In the genomic region with DNA sequence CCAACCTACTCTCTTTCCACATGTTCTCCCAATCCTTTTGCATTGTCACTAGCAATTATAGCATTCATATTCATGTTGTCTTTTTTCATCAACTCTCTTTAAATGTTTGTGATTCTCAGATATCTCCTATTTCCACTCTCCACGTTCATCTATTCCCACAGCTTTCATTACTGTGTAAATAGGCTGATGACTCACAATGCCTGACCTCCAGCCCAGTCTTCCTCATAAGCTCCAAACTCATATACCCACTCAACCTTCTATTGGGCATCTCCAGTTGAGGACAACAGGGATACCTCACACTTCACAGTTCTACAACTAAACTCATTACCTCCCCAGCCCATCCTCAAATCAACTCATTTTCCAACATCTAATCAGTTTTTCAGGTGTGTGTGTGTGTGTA, we compare ENCODE assay signal across 24 cellular contexts.
DNase-seq lines count a peak whose midpoint lies in the region; ATAC-seq and TF ChIP-seq lines count a peak whose summit lies in the region.
"Had no signal": no experiment of that assay in that cellular context is flagged by ENCODE, and none has a peak within 500 bp of the region (broad histone marks: within the 10 kb centered on the region; RNA-seq: fewer than 3 reads in every experiment).

No MANE protein-coding gene starts in this region.

- no peak overlapping the region for H2BK5ac ChIP-seq in mesenchymal stem cell (ENCODE audit: low read depth, low read length, poor library complexity, severe bottlenecking)

- H3K4ac ChIP-seq in mesenchymal stem cell (ENCODE audit: low read depth in 1 of 2, low read length in 2 of 2): no peak overlapping the region

- no peak for ATAC-seq in HG03469 (IDR thresholded peaks at IDR 0.05; ENCODE audit: unreplicated experiment)
- ATAC-seq in GM18858 (IDR thresholded peaks at IDR 0.05; ENCODE audit: unreplicated experiment): no peak
- no peak for ATAC-seq in GM18502 (IDR thresholded peaks at IDR 0.05; ENCODE audit: poor library complexity, unreplicated experiment)
- ATAC-seq: gastrocnemius medialis; HCT116; natural killer cell; pancreas; stimulated activated memory B cell treated with anti-CD40 and anti-IgM and Interleukin-4, amounts not matched to agents 10 μg/mL and 1 μg/mL and 100 μg/mL, for 72 hours had no signal

- WGBS in mesenchymal stem cell: 30% methylated on average over 1 of the region's 1 CpG

- peaks cover 10% of the 10 kb centered on the region for H3K4me1 Mint-ChIP-seq in osteocyte (ENCODE audit: unreplicated experiment)
- H3K4me1 Mint-ChIP-seq: activated B cell treated with CpG ODN at 0.5 μM for 24 hours; activated CD4-positive, alpha-beta memory T cell treated with anti-CD3 and anti-CD28 coated beads, Interleukin-2, amount 10 ng/mL, durations not matched to agents 7 days and 5 days; natural killer cell; stimulated activated memory B cell treated with anti-CD40 and anti-IgM and Interleukin-4, amounts not matched to agents 10 μg/mL and 1 μg/mL and 100 μg/mL, for 72 hours had no signal

- H3K18ac ChIP-seq in mesenchymal stem cell (ENCODE audit: low read depth in 1 of 2, low read length in 2 of 2): no peak overlapping the region

- H3K4me3 ChIP-seq in epithelial cell of esophagus (ENCODE audit: low read length) (no peak overlapping the region), mesenchymal stem cell (ENCODE audit: insufficient read depth in 1 of 2, low read depth in 1 of 2, low read length in 2 of 2) (no peak overlapping the region)
- H3K4me3 ChIP-seq: gastrocnemius medialis, pancreas, sigmoid colon, thoracic aorta had no signal

- no peaks in the 10 kb centered on the region for H3K36me3 ChIP-seq in mesenchymal stem cell (ENCODE audit: control insufficient read depth in 1 of 2, insufficient read depth in 2 of 2, low read depth in 1 of 2, low read length in 2 of 2)
- H3K36me3 ChIP-seq: gastrocnemius medialis, pancreas, sigmoid colon, thoracic aorta had no signal

- H2BK15ac ChIP-seq in mesenchymal stem cell (ENCODE audit: low read depth, poor library complexity, severe bottlenecking): no peak overlapping the region

- H3K27me3 Mint-ChIP-seq in osteocyte (ENCODE audit: unreplicated experiment): no peaks in the 10 kb centered on the region
- H3K27me3 Mint-ChIP-seq: activated B cell treated with CpG ODN at 0.5 μM for 24 hours had no signal

- H3K4me1 ChIP-seq in mesenchymal stem cell (ENCODE audit: control insufficient read depth, insufficient read depth, low read depth, low read length): peaks cover 2% of the 10 kb centered on the region
- H3K4me1 ChIP-seq: pancreas, sigmoid colon had no signal

- H3K9ac ChIP-seq in mesenchymal stem cell (ENCODE audit: low read length): no peak overlapping the region
- H3K9ac ChIP-seq: SK-N-SH had no signal

- DNase-seq in Daoy (ENCODE audit: low read depth) (peak; percentile 29), M059J (ENCODE audit: low read depth) (peak; percentile 43), epithelial cell of esophagus (ENCODE audit: low read depth) (peak; percentile 36), mesenchymal stem cell (peak; percentile 18), osteocyte (ENCODE audit: extremely low spot score, unreplicated experiment) (no peak)
- DNase-seq: activated B cell treated with CpG ODN at 0.5 μM for 24 hours; activated CD4-positive, alpha-beta memory T cell treated with anti-CD3 and anti-CD28 coated beads, Interleukin-2, amount 10 ng/mL, durations not matched to agents 7 days and 5 days; activated T-cell treated with anti-CD3 and anti-CD28 coated beads for 4 hours; CD4-positive, alpha-beta T cell; gastrocnemius medialis; natural killer cell; NCI-H1417; NCI-H2107; NCI-H510A; pancreas; RPMI8226; sigmoid colon; SK-N-SH had no signal

- no peaks in the 10 kb centered on the region for H3K79me1 ChIP-seq in mesenchymal stem cell (replicated peaks; ENCODE audit: low read length, poor library complexity, severe bottlenecking)

- H2BK120ac ChIP-seq in mesenchymal stem cell (ENCODE audit: low read depth, low read length): no peak overlapping the region

- no peaks in the 10 kb centered on the region for H3K9me3 Mint-ChIP-seq in osteocyte (ENCODE audit: unreplicated experiment)
- H3K9me3 Mint-ChIP-seq: activated B cell treated with CpG ODN at 0.5 μM for 24 hours; activated CD4-positive, alpha-beta memory T cell treated with anti-CD3 and anti-CD28 coated beads, Interleukin-2, amount 10 ng/mL, durations not matched to agents 7 days and 5 days; CD4-positive, alpha-beta T cell; natural killer cell; stimulated activated memory B cell treated with anti-CD40 and anti-IgM and Interleukin-4, amounts not matched to agents 10 μg/mL and 1 μg/mL and 100 μg/mL, for 72 hours had no signal

- no peaks in the 10 kb centered on the region for H3K36me3 Mint-ChIP-seq in osteocyte (ENCODE audit: unreplicated experiment)
- H3K36me3 Mint-ChIP-seq: natural killer cell; stimulated activated memory B cell treated with anti-CD40 and anti-IgM and Interleukin-4, amounts not matched to agents 10 μg/mL and 1 μg/mL and 100 μg/mL, for 72 hours had no signal

- no peak overlapping the region for H3K27ac Mint-ChIP-seq in osteocyte (ENCODE audit: unreplicated experiment)
- H3K27ac Mint-ChIP-seq: activated B cell treated with CpG ODN at 0.5 μM for 24 hours; activated CD4-positive, alpha-beta memory T cell treated with anti-CD3 and anti-CD28 coated beads, Interleukin-2, amount 10 ng/mL, durations not matched to agents 7 days and 5 days; CD4-positive, alpha-beta T cell; natural killer cell; stimulated activated memory B cell treated with anti-CD40 and anti-IgM and Interleukin-4, amounts not matched to agents 10 μg/mL and 1 μg/mL and 100 μg/mL, for 72 hours had no signal

- no peak overlapping the region for H3K23ac ChIP-seq in mesenchymal stem cell (ENCODE audit: low read length in 2 of 2)

- no peak overlapping the region for H2AK5ac ChIP-seq in mesenchymal stem cell (ENCODE audit: low read length, severe bottlenecking)

- H3K9me3 ChIP-seq in mesenchymal stem cell (ENCODE audit: control insufficient read depth, low read length): no peaks in the 10 kb centered on the region
- H3K9me3 ChIP-seq: gastrocnemius medialis, pancreas, sigmoid colon, SK-N-SH, thoracic aorta had no signal

- H2AFZ ChIP-seq in mesenchymal stem cell (ENCODE audit: low read depth, low read length): no peak overlapping the region

- no peak overlapping the region for H2BK12ac ChIP-seq in mesenchymal stem cell (ENCODE audit: low read length in 2 of 2)

- no peak overlapping the region for H3K27ac ChIP-seq in mesenchymal stem cell (ENCODE audit: low read length, poor library complexity, severe bottlenecking)
- H3K27ac ChIP-seq: gastrocnemius medialis, pancreas, sigmoid colon, thoracic aorta had no signal

- H3K4me3 Mint-ChIP-seq in osteocyte (ENCODE audit: unreplicated experiment): no peak overlapping the region
- H3K4me3 Mint-ChIP-seq: activated B cell treated with CpG ODN at 0.5 μM for 24 hours; activated CD4-positive, alpha-beta memory T cell treated with anti-CD3 and anti-CD28 coated beads, Interleukin-2, amount 10 ng/mL, durations not matched to agents 7 days and 5 days; CD4-positive, alpha-beta T cell; natural killer cell; stimulated activated memory B cell treated with anti-CD40 and anti-IgM and Interleukin-4, amounts not matched to agents 10 μg/mL and 1 μg/mL and 100 μg/mL, for 72 hours had no signal

- H3K4me2 ChIP-seq in mesenchymal stem cell (ENCODE audit: low read length, poor library complexity, severe bottlenecking): no peak overlapping the region
- H3K4me2 ChIP-seq: SK-N-SH had no signal

- no peak overlapping the region for H3K14ac ChIP-seq in mesenchymal stem cell (ENCODE audit: low read length in 2 of 2)

- no peaks in the 10 kb centered on the region for H3K27me3 ChIP-seq in mesenchymal stem cell (ENCODE audit: control insufficient read depth in 1 of 2, insufficient read depth in 1 of 2, low read length in 2 of 2)
- H3K27me3 ChIP-seq: gastrocnemius medialis, pancreas, sigmoid colon had no signal

- no peak overlapping the region for H4K8ac ChIP-seq in mesenchymal stem cell (ENCODE audit: low read length)

- no peak for TF ChIP-seq CTCF in epithelial cell of esophagus (IDR thresholded peaks at IDR 0.05; ENCODE audit: insufficient read depth, low read depth, low read length, missing control alignments)
- no peak for TF ChIP-seq CTCF in osteocyte (IDR thresholded peaks at IDR 0.05)

- no peak overlapping the region for H4K91ac ChIP-seq in mesenchymal stem cell (ENCODE audit: low read length)
